ENCODE assay signal across 13 cellular contexts in genomic region chr2:184067502-184067901, GRCh38.
A peak's percentile ranks its signal among the peaks of the same experiment; 100 is the strongest.
DNase-seq lines count a peak whose midpoint lies in the region; ATAC-seq and TF ChIP-seq lines count a peak whose summit lies in the region.
"Had no signal": no experiment of that assay in that cellular context is flagged by ENCODE, and none has a peak within 500 bp of the region (broad histone marks: within the 10 kb centered on the region; RNA-seq: fewer than 3 reads in every experiment).

No MANE protein-coding gene starts in this region.

- H3K27ac Mint-ChIP-seq in activated T-cell treated with anti-CD3 and anti-CD28 coated beads, Interleukin-2, amount 50 U/mL, for 72 hours: no peak overlapping the region
- H3K27ac Mint-ChIP-seq: T-helper 1 cell treated with Interleukin-12 subunit alpha and Interleukin-12 subunit beta and Interleukin-4 antibody, amounts not matched to agents 30 μg/mL and 1 μg/mL, for 36 hours had no signal

- H4K20me1 ChIP-seq in SK-N-SH (ENCODE audit: insufficient read depth) (no peaks in the 10 kb centered on the region), mammary epithelial cell (ENCODE audit: insufficient read depth, low read length) (no peaks in the 10 kb centered on the region)

- BruUV-seq in mammary epithelial cell (replicated peaks; lab: Mats Ljungman, UMichigan): no TSS peak

- H3K27me3 Mint-ChIP-seq in activated T-cell treated with anti-CD3 and anti-CD28 coated beads, Interleukin-2, amount 50 U/mL, for 72 hours (ENCODE audit: low read depth): no peaks in the 10 kb centered on the region

- peak; percentile 52; the same call in 1 of the 2 replicates for TF ChIP-seq RAD21 in SK-N-SH (IDR thresholded peaks at IDR 0.05; ENCODE audit: low read length)

- H3K79me2 ChIP-seq in SK-N-SH (ENCODE audit: insufficient read depth) (no peaks in the 10 kb centered on the region), mammary epithelial cell (ENCODE audit: insufficient read depth, low read length) (no peaks in the 10 kb centered on the region)
- H3K79me2 ChIP-seq: parathyroid adenoma had no signal

- DNase-seq in SK-N-SH (peak; percentile 13), NCI-H748 (lab: John Stamatoyannopoulos, UW; ENCODE audit: unreplicated experiment) (peak; percentile 91), mammary epithelial cell (no peak), posterior cingulate gyrus (no peak), left ventricle myocardium inferior (no peak), NCI-H524 treated with DMSO at 0.1 percent for 48 hours (lab: John Stamatoyannopoulos, UW) (no peak)
- no peak for DNase-seq in activated T-cell treated with anti-CD3 and anti-CD28 coated beads, Interleukin-2, amount 50 U/mL, for 72 hours
- DNase-seq: activated CD4-positive, alpha-beta T cell treated with anti-CD3 and anti-CD28 coated beads, Interleukin-2, amount 50 U/mL, for 4 hours; heart right ventricle; NCI-H2029 had no signal

- peaks cover 9 to 16% of the 10 kb centered on the region in 2 donors for H3K9me3 Mint-ChIP-seq in activated T-cell treated with anti-CD3 and anti-CD28 coated beads, Interleukin-2, amount 50 U/mL, for 72 hours

- no peaks in the 10 kb centered on the region for H3K9me2 ChIP-seq in SK-N-SH

- no peak overlapping the region for H3K4me2 ChIP-seq in SK-N-SH
- H3K4me2 ChIP-seq in mammary epithelial cell (ENCODE audit: insufficient read depth, low read depth, low read length): no peak overlapping the region

- H3K36me3 ChIP-seq in SK-N-SH (replicated peaks in 1 of 2; ENCODE audit: control insufficient read depth in 1 of 2, insufficient read depth in 2 of 2, low read length in 1 of 2): no peaks in the 10 kb centered on the region
- H3K36me3 ChIP-seq in mammary epithelial cell (ENCODE audit: insufficient read depth, low read length): no peaks in the 10 kb centered on the region
- H3K36me3 ChIP-seq in left ventricle myocardium inferior: no peaks in the 10 kb centered on the region
- H3K36me3 ChIP-seq: heart right ventricle had no signal

- H3K9me3 ChIP-seq in SK-N-SH (no peaks in the 10 kb centered on the region), mammary epithelial cell (replicated peaks; ENCODE audit: insufficient read depth, low read length) (no peaks in the 10 kb centered on the region), left ventricle myocardium inferior (replicated peaks) (no peaks in the 10 kb centered on the region)
- H3K9me3 ChIP-seq: heart right ventricle had no signal

- H3K4me3 ChIP-seq in SK-N-SH (ENCODE audit: low read depth in 2 of 2, low read length in 1 of 2) (no peak overlapping the region), mammary epithelial cell (replicated peaks in 1 of 3; ENCODE audit: insufficient read depth in 1 of 3, low read depth in 2 of 3, low read length in 3 of 3) (no peak overlapping the region), left ventricle myocardium inferior (no peak overlapping the region)
- H3K4me3 ChIP-seq: heart right ventricle had no signal

- no peak overlapping the region for H3K4me3 Mint-ChIP-seq in activated T-cell treated with anti-CD3 and anti-CD28 coated beads, Interleukin-2, amount 50 U/mL, for 72 hours
- H3K4me3 Mint-ChIP-seq: T-helper 1 cell treated with Interleukin-12 subunit alpha and Interleukin-12 subunit beta and Interleukin-4 antibody, amounts not matched to agents 30 μg/mL and 1 μg/mL, for 36 hours had no signal

- no peaks in the 10 kb centered on the region for H3K4me1 Mint-ChIP-seq in activated T-cell treated with anti-CD3 and anti-CD28 coated beads, Interleukin-2, amount 50 U/mL, for 72 hours (ENCODE audit: low read depth)

- H2AFZ ChIP-seq in SK-N-SH (ENCODE audit: low read depth) (no peak overlapping the region), mammary epithelial cell (ENCODE audit: low read depth, low read length) (no peak overlapping the region)
- H2AFZ ChIP-seq: parathyroid adenoma had no signal

- no peak overlapping the region; a peak in 1 of 4 replicates for H3K27ac ChIP-seq in SK-N-SH (ENCODE audit: low read depth in 2 of 2, low read length in 1 of 2)
- no peak overlapping the region for H3K27ac ChIP-seq in mammary epithelial cell (ENCODE audit: insufficient read depth, low read depth, low read length)
- H3K27ac ChIP-seq in left ventricle myocardium inferior (replicated peaks): no peak overlapping the region
- H3K27ac ChIP-seq: heart right ventricle, parathyroid adenoma had no signal

- dilution Hi-C loops in mammary epithelial cell (cut with HindIII; ENCODE audit: low sequenced_read_pairs): no loop called here

- in situ Hi-C loops in mammary epithelial cell (cut with MboI; ENCODE audit: low sequenced_read_pairs in 2 of 2): no loop called here

- no peaks in the 10 kb centered on the region for H3K36me3 Mint-ChIP-seq in activated T-cell treated with anti-CD3 and anti-CD28 coated beads, Interleukin-2, amount 50 U/mL, for 72 hours (ENCODE audit: insufficient read depth in 2 of 2)

- peak; percentile 44 for TF ChIP-seq CTCF in SK-N-SH (IDR thresholded peaks at IDR 0.05)
- TF ChIP-seq CTCF in mammary epithelial cell (conservative IDR thresholded peaks at IDR 0.05 in 1 of 2, IDR thresholded peaks at IDR 0.05 in 1 of 2; ENCODE audit: extremely low read depth in 1 of 2, insufficient read depth in 1 of 2, low read depth in 1 of 2, low read length in 2 of 2): peak; percentile 10 to 30
- TF ChIP-seq CTCF in left ventricle myocardium inferior (IDR thresholded peaks at IDR 0.05; ENCODE audit: borderline replicate concordance): no peak

- H3K4me1 ChIP-seq in SK-N-SH (ENCODE audit: control insufficient read depth in 1 of 2, insufficient read depth in 2 of 2, low read depth in 1 of 2, low read length in 1 of 2) (no peaks in the 10 kb centered on the region; a peak in 1 of 4 replicates), mammary epithelial cell (ENCODE audit: insufficient read depth, low read length) (no peaks in the 10 kb centered on the region), left ventricle myocardium inferior (no peaks in the 10 kb centered on the region)
- H3K4me1 ChIP-seq: heart right ventricle, parathyroid adenoma had no signal

- no peaks in the 10 kb centered on the region for H3F3A ChIP-seq in SK-N-SH (replicated peaks; ENCODE audit: insufficient read depth)

- no peak for ATAC-seq in SK-N-SH treated with all-trans-retinoic acid at 6 μM for 48 hours
- no peak for ATAC-seq in activated T-cell treated with anti-CD3 and anti-CD28 coated beads, Interleukin-2, amount 50 U/mL, for 72 hours (replicated peaks in 1 of 2)
- ATAC-seq: heart right ventricle had no signal

- POLR2A ChIA-PET in SK-N-SH (lab: Yijun Ruan, JAX): no interaction called here

- intact Hi-C loops in mammary epithelial cell (cut with micrococcal nuclease) (no loop called here), posterior cingulate gyrus (cut with DNase I) (no loop called here), left ventricle myocardium inferior (cut with micrococcal nuclease) (no loop called here)

- TF ChIP-seq EP300 in SK-N-SH (IDR thresholded peaks at IDR 0.05; ENCODE audit: borderline replicate concordance in 1 of 2, low read depth in 1 of 2, low read length in 1 of 2): no peak

- H3K9ac ChIP-seq in SK-N-SH (no peak overlapping the region), mammary epithelial cell (ENCODE audit: insufficient read depth, low read length) (no peak overlapping the region)
- H3K9ac ChIP-seq: parathyroid adenoma had no signal

- H3K27me3 ChIP-seq in SK-N-SH (ENCODE audit: insufficient read depth) (no peaks in the 10 kb centered on the region), mammary epithelial cell (ENCODE audit: insufficient read depth, low read length) (no peaks in the 10 kb centered on the region), left ventricle myocardium inferior (ENCODE audit: low read depth) (no peaks in the 10 kb centered on the region)
- H3K27me3 ChIP-seq: heart right ventricle had no signal

- WGBS in SK-N-SH (ENCODE audit: low lambda C conversion rate): 43% methylated on average over 3 of the region's 3 CpGs
- WGBS in mammary epithelial cell (ENCODE audit: low coverage, missing lambda C conversion rate): 61% methylated on average over 3 of the region's 3 CpGs

- CTCF ChIA-PET in SK-N-SH (lab: Yijun Ruan, JAX) (interaction anchor here (1.1 to 1.4 kb wide), 2 partner anchors 22 to 530 kb away, joined by 3 read pairs; no protein-coding TSS in a partner anchor), mammary epithelial cell (lab: Charles Lee; ENCODE audit: low non-redundant PET) (no interaction called here)

TF ChIP-seq in SK-N-SH, 30 proteins besides CTCF, POLR2A, EP300 and RAD21 (continues in another document):
- TF ChIP-seq NFIC (IDR thresholded peaks at IDR 0.05; ENCODE audit: borderline replicate concordance) (no peak), IRF3 (IDR thresholded peaks at IDR 0.05; ENCODE audit: low read depth, low read length) (no peak)

TF ChIP-seq in SK-N-SH treated with all-trans-retinoic acid at 6 μM for 48 hours, 23 proteins besides CTCF, POLR2A, EP300 and RAD21:
- TF ChIP-seq TOX (CRISPR knock-in tag; IDR thresholded peaks at IDR 0.05; ENCODE audit: borderline replicate concordance) (no peak), CREB5 (CRISPR knock-in tag; IDR thresholded peaks at IDR 0.05; ENCODE audit: low read depth) (no peak), ARNTL (CRISPR knock-in tag; IDR thresholded peaks at IDR 0.05; ENCODE audit: borderline replicate concordance, low read depth) (no peak)

Comparison
In these comparisons a context has a peak if more than half of its experiments do, and no peak if none do; other contexts are left out.
1. DNase-seq: peak in SK-N-SH (single experiment) and NCI-H748 (single experiment); none in mammary epithelial cell (single experiment), posterior cingulate gyrus (0 of 10), left ventricle myocardium inferior (single experiment), activated T-cell treated with anti-CD3 and anti-CD28 coated beads, Interleukin-2, amount 50 U/mL, for 72 hours (0 of 2) and NCI-H524 treated with DMSO at 0.1 percent for 48 hours (single experiment).